In genomic region chr2:181058378-181059269, GRCh38 we compare ENCODE assay signal across 8 cellular contexts.
DNase-seq lines count a peak whose midpoint lies in the region; ATAC-seq lines count a peak whose summit lies in the region.

No MANE protein-coding gene starts in this region.

- ATAC-seq in GM18498 (IDR thresholded peaks at IDR 0.05; ENCODE audit: unreplicated experiment) (peak; percentile 75), HG03159 (IDR thresholded peaks at IDR 0.05; ENCODE audit: unreplicated experiment) (peak; percentile 69)
- ATAC-seq in natural killer cell treated with Interleukin-12 subunit alpha and Interleukin-12 subunit beta and Interleukin-15 and Interleukin-18, amount 100 ng/mL, for 72 hours, result no peak

- no peak overlapping the region for H3K27ac Mint-ChIP-seq in natural killer cell treated with Interleukin-12 subunit alpha and Interleukin-12 subunit beta and Interleukin-15 and Interleukin-18, amount 100 ng/mL, for 72 hours

- no peaks in the 10 kb centered on the region for H3K9me3 Mint-ChIP-seq in natural killer cell treated with Interleukin-12 subunit alpha and Interleukin-12 subunit beta and Interleukin-15 and Interleukin-18, amount 100 ng/mL, for 72 hours

- DNase-seq in Ammon's horn (ENCODE audit: low spot score) (peak; percentile 23), RPMI7951 (ENCODE audit: low read depth) (peak; percentile 38), GM03348 (ENCODE audit: low spot score) (no peak), ureter (ENCODE audit: low spot score) (no peak)
- peak; percentile 41 for DNase-seq in central memory CD4-positive, alpha-beta T cell
- peak; percentile 71 for DNase-seq in natural killer cell treated with Interleukin-12 subunit alpha and Interleukin-12 subunit beta and Interleukin-15 and Interleukin-18, amount 100 ng/mL, for 72 hours (ENCODE audit: low spot score)

- no peak overlapping the region for H3K4me3 Mint-ChIP-seq in natural killer cell treated with Interleukin-12 subunit alpha and Interleukin-12 subunit beta and Interleukin-15 and Interleukin-18, amount 100 ng/mL, for 72 hours

- H3K4me1 Mint-ChIP-seq in natural killer cell treated with Interleukin-12 subunit alpha and Interleukin-12 subunit beta and Interleukin-15 and Interleukin-18, amount 100 ng/mL, for 72 hours (ENCODE audit: low read depth in 2 of 2), result peaks cover 9 to 11% of the 10 kb centered on the region in 2 donors

- no peaks in the 10 kb centered on the region for H3K27me3 Mint-ChIP-seq in natural killer cell treated with Interleukin-12 subunit alpha and Interleukin-12 subunit beta and Interleukin-15 and Interleukin-18, amount 100 ng/mL, for 72 hours

- no peaks in the 10 kb centered on the region for H3K36me3 Mint-ChIP-seq in natural killer cell treated with Interleukin-12 subunit alpha and Interleukin-12 subunit beta and Interleukin-15 and Interleukin-18, amount 100 ng/mL, for 72 hours

Comparison
In these comparisons a context has a peak if more than half of its experiments do, and no peak if none do; other contexts are left out.
1. DNase-seq: peak in Ammon's horn (single experiment), RPMI7951 (single experiment), central memory CD4-positive, alpha-beta T cell (single experiment) and natural killer cell treated with Interleukin-12 subunit alpha and Interleukin-12 subunit beta and Interleukin-15 and Interleukin-18, amount 100 ng/mL, for 72 hours (single experiment); none in GM03348 (single experiment) and ureter (single experiment).
2. ATAC-seq: peak in GM18498 (single experiment) and HG03159 (single experiment); none in natural killer cell treated with Interleukin-12 subunit alpha and Interleukin-12 subunit beta and Interleukin-15 and Interleukin-18, amount 100 ng/mL, for 72 hours (0 of 2).